ENCODE assay signal across 31 cellular contexts in genomic region chr6:56874328-56874727, GRCh38.
DNase-seq lines count a peak whose midpoint lies in the region; ATAC-seq, FAIRE-seq and TF ChIP-seq lines count a peak whose summit lies in the region.
"Had no signal": no experiment of that assay in that cellular context is flagged by ENCODE, and none has a peak within 500 bp of the region (broad histone marks: within the 10 kb centered on the region; RNA-seq: fewer than 3 reads in every experiment).

No MANE protein-coding gene starts in this region.

- H2AFZ ChIP-seq in K562 (ENCODE audit: low read depth, low read length) = no peak overlapping the region

- no peaks in the 10 kb centered on the region for H3K9me1 ChIP-seq in K562 (ENCODE audit: control insufficient read depth, insufficient read depth, low read length)

- no peak for ATAC-seq in K562
- ATAC-seq in HG02798 (IDR thresholded peaks at IDR 0.05; ENCODE audit: poor library complexity, unreplicated experiment) = no peak
- ATAC-seq: A549; CD8-positive, alpha-beta T cell had no signal

- no TSS peak for BruUV-seq in K562 (replicated peaks; lab: Mats Ljungman, UMichigan)

- no peaks in the 10 kb centered on the region for H4K20me1 ChIP-seq in K562 (replicated peaks; ENCODE audit: control insufficient read depth, insufficient read depth, low read length)
- H4K20me1 ChIP-seq: BLaER1; BLaER1 treated with 17β-estradiol and CSF1 and Interleukin-3, amounts not matched to agents 10 nM and 100 nM had no signal

- H3K27ac ChIP-seq in HEK293 (ENCODE audit: extremely low read depth, low read depth, low read length) (no peak overlapping the region), K562 (ENCODE audit: extremely low read depth, low read depth, low read length) (no peak overlapping the region)
- H3K27ac ChIP-seq: 22Rv1; BLaER1; BLaER1 treated with 17β-estradiol and CSF1 and Interleukin-3, amounts not matched to agents 10 nM and 100 nM; C4-2B had no signal

- intact Hi-C loops in K562 (cut with micrococcal nuclease) = no loop called here

- in situ Hi-C loops in K562 (cut with MboI) = loop anchor here (25.0 kb wide), 1 partner anchor 512 kb away; no protein-coding TSS in a partner anchor

- H3K4me3 ChIP-seq in HEK293 (ENCODE audit: low read depth, low read length) (no peak overlapping the region), K562 (no peak overlapping the region)
- H3K4me3 ChIP-seq: A549; BLaER1; BLaER1 treated with 17β-estradiol and CSF1 and Interleukin-3, amounts not matched to agents 10 nM and 100 nM had no signal

- TF ChIP-seq EP300 in K562 (IDR thresholded peaks at IDR 0.05; ENCODE audit: low read length) = no peak

- H3K4me2 ChIP-seq in K562 (ENCODE audit: insufficient read depth, low read length) = no peak overlapping the region
- H3K4me2 ChIP-seq: A549; BLaER1; BLaER1 treated with 17β-estradiol and CSF1 and Interleukin-3, amounts not matched to agents 10 nM and 100 nM had no signal

- POLR2A ChIA-PET in HEK293 (lab: Yijun Ruan, JAX) (no interaction called here), K562 (lab: Yijun Ruan, JAX) (no interaction called here)

- H3K9me3 ChIP-seq in HEK293 (ENCODE audit: control insufficient read depth, insufficient read depth, low read depth, low read length) (no peaks in the 10 kb centered on the region), K562 (replicated peaks; ENCODE audit: control insufficient read depth, insufficient read depth, low read depth, low read length) (no peaks in the 10 kb centered on the region)
- H3K9me3 ChIP-seq: A549; BE2C; BLaER1; BLaER1 treated with 17β-estradiol and CSF1 and Interleukin-3, amounts not matched to agents 10 nM and 100 nM; Caco-2 had no signal

- DNase-seq in K562 (ENCODE audit: extremely low read depth in 1 of 4, low spot score in 3 of 4) = no peak
- DNase-seq in HPDE6-E6E7 (ENCODE audit: extremely low spot score) = no peak
- DNase-seq: 8988T; ACHN; AML-193; BE2C; C1 segment of cervical spinal cord; Caco-2; Calu3; CD4-positive, alpha-beta memory T cell; CD4-positive, alpha-beta T cell; CD4-positive, CD25-positive, alpha-beta regulatory T cell; CD8-positive, alpha-beta memory T cell; CD8-positive, alpha-beta T cell; COR-L47; DMS 273 treated with DMSO at 0.1 percent for 48 hours; DMS153; DMS53; DMS79; DMS79 treated with DMSO at 0.1 percent for 48 hours; DND-41; EL had no signal

- TF ChIP-seq POLR2A in K562 (conservative IDR thresholded peaks at IDR 0.05) = no peak

- no peak overlapping the region for H3K9ac ChIP-seq in K562 (ENCODE audit: insufficient read depth in 1 of 2, low read depth in 2 of 2, low read length in 2 of 2)
- H3K9ac ChIP-seq: BLaER1; BLaER1 treated with 17β-estradiol and CSF1 and Interleukin-3, amounts not matched to agents 10 nM and 100 nM had no signal

- H3K36me3 ChIP-seq in HEK293 (ENCODE audit: control insufficient read depth in 2 of 2, insufficient read depth in 1 of 2, low read length in 2 of 2) = no peaks in the 10 kb centered on the region
- H3K36me3 ChIP-seq in K562 (ENCODE audit: control insufficient read depth, insufficient read depth, low read length) = no peaks in the 10 kb centered on the region
- H3K36me3 ChIP-seq: BE2C; BLaER1; BLaER1 treated with 17β-estradiol and CSF1 and Interleukin-3, amounts not matched to agents 10 nM and 100 nM had no signal

- TF ChIP-seq RAD21 in K562 (CRISPR knock-in tag; conservative IDR thresholded peaks at IDR 0.05 in 1 of 2, IDR thresholded peaks at IDR 0.05 in 1 of 2) = no peak

- WGBS in K562 (ENCODE audit: insufficient coverage, low coverage, missing lambda C conversion rate) = 37% methylated on average over 3 of the region's 3 CpGs

- no peak for FAIRE-seq in K562 (lab: Jason Lieb, UNC)
- FAIRE-seq: A204.1, A549, D721Med had no signal

- no peaks in the 10 kb centered on the region for H3K27me3 ChIP-seq in K562 (ENCODE audit: control insufficient read depth in 2 of 2, insufficient read depth in 2 of 2, low read length in 2 of 2)
- H3K27me3 ChIP-seq: BE2C; BLaER1; BLaER1 treated with 17β-estradiol and CSF1 and Interleukin-3, amounts not matched to agents 10 nM and 100 nM had no signal

- CTCF ChIA-PET in HEK293 (lab: Yijun Ruan, JAX) = interaction anchor here (2.8 kb wide), 1 partner anchor 28 kb away, joined by 12 read pairs; no protein-coding TSS in a partner anchor
- CTCF ChIA-PET in K562 (lab: Yijun Ruan, JAX; ENCODE audit: low intra/inter-chr PET ratio) = no interaction called here

- no peak for TF ChIP-seq CTCF in HEK293 (tag by site-specific recombination; IDR thresholded peaks at IDR 0.05)
- TF ChIP-seq CTCF in K562 (IDR thresholded peaks at IDR 0.05 in 2 of 3, conservative IDR thresholded peaks at IDR 0.05 in 1 of 3; ENCODE audit: insufficient read depth in 2 of 3, low read depth in 1 of 3, low read length in 3 of 3) = no peak

- H3K4me1 ChIP-seq in HEK293 (ENCODE audit: control insufficient read depth, insufficient read depth, low read length) (peaks cover 3% of the 10 kb centered on the region), K562 (replicated peaks in 1 of 2; ENCODE audit: control insufficient read depth in 2 of 2, insufficient read depth in 2 of 2, low read length in 2 of 2) (no peaks in the 10 kb centered on the region)
- H3K4me1 ChIP-seq: BE2C; BLaER1; BLaER1 treated with 17β-estradiol and CSF1 and Interleukin-3, amounts not matched to agents 10 nM and 100 nM had no signal

- no peaks in the 10 kb centered on the region for H3K79me2 ChIP-seq in K562 (ENCODE audit: control insufficient read depth, insufficient read depth, low read length)

TF ChIP-seq in HEK293, 187 proteins besides CTCF, POLR2A, EP300 and RAD21:
- peak; percentile 92 for TF ChIP-seq ZNF664 (tag by site-specific recombination; IDR thresholded peaks at IDR 0.05)
- no peak for TF ChIP-seq ZFP37 (tag by site-specific recombination; IDR thresholded peaks at IDR 0.05)
TF ChIP-seq in HEK293: peak in this region for 1.

TF ChIP-seq in K562, 482 proteins besides CTCF, POLR2A, EP300 and RAD21:
- no peak for TF ChIP-seq SRF (CRISPR knock-in tag; IDR thresholded peaks at IDR 0.05)
- 0 out of 2 replicates have a peak, but pooled peaks have one; percentile 6 for TF ChIP-seq PKNOX1 (IDR thresholded peaks at IDR 0.05)
